In genomic region chr3:171258316-171258715, GRCh38 we compare ENCODE assay signal across 12 cellular contexts.
DNase-seq lines count a peak whose midpoint lies in the region; ATAC-seq and TF ChIP-seq lines count a peak whose summit lies in the region.
"Had no signal": no experiment of that assay in that cellular context is flagged by ENCODE, and none has a peak within 500 bp of the region (broad histone marks: within the 10 kb centered on the region; RNA-seq: fewer than 3 reads in every experiment).

No MANE protein-coding gene starts in this region.

- no peak for DNase-seq in activated naive CD4-positive, alpha-beta T cell treated with anti-CD3 and anti-CD28 coated beads, Interleukin-2, amount 10 ng/mL, durations not matched to agents 7 days and 5 days
- no peak for DNase-seq in activated naive CD4-positive, alpha-beta T cell treated with anti-CD3 and anti-CD28 coated beads, Interleukin-2, amount 50 U/mL, for 16 hours
- DNase-seq in left ventricle myocardium inferior = no peak
- no peak for DNase-seq in transverse colon
- no peak for DNase-seq in NCI-H1694 treated with DMSO at 0.1 percent for 48 hours (lab: John Stamatoyannopoulos, UW)
- DNase-seq in NCI-H510A (lab: John Stamatoyannopoulos, UW) = no peak
- DNase-seq: activated CD8-positive, alpha-beta memory T cell treated with anti-CD3 and anti-CD28 coated beads, Interleukin-2, amount 50 U/mL, for 48 hours; NCI-H748 treated with DMSO at 0.1 percent for 48 hours; right lobe of liver had no signal

- WGBS in transverse colon (ENCODE audit: low coverage in 1 of 2), 2 donors = 40 to 78% methylated on average over 1 to 2 of the region's 2 CpGs

- H3K27me3 ChIP-seq in left ventricle myocardium inferior (ENCODE audit: low read depth) (no peaks in the 10 kb centered on the region), transverse colon (no peaks in the 10 kb centered on the region)
- H3K27me3 ChIP-seq: right lobe of liver had no signal

- no peak overlapping the region for H3K4me3 ChIP-seq in left ventricle myocardium inferior
- H3K4me3 ChIP-seq in transverse colon = no peak overlapping the region
- H3K4me3 ChIP-seq: right lobe of liver had no signal

- intact Hi-C loops in left ventricle myocardium inferior (cut with micrococcal nuclease) (no loop called here), transverse colon (cut with DNase I; ENCODE audit: low total_unique reads) (no loop called here)

- H3K9me3 ChIP-seq in left ventricle myocardium inferior (replicated peaks) = no peaks in the 10 kb centered on the region
- H3K9me3 ChIP-seq in transverse colon = no peaks in the 10 kb centered on the region
- H3K9me3 ChIP-seq: right lobe of liver had no signal

- H3K4me1 Mint-ChIP-seq in activated naive CD4-positive, alpha-beta T cell treated with anti-CD3 and anti-CD28 coated beads, Interleukin-2, amount 10 ng/mL, durations not matched to agents 7 days and 5 days = peaks cover 84% of the 10 kb centered on the region
- H3K4me1 Mint-ChIP-seq in activated naive CD8-positive, alpha-beta T cell (ENCODE audit: low read depth) = peaks cover 96% of the 10 kb centered on the region

- H3K27ac ChIP-seq in left ventricle myocardium inferior (replicated peaks) = peak overlapping the region; percentile 64
- H3K27ac ChIP-seq in transverse colon = peak overlapping the region in 3 of 4 donors; percentile 2 to 21 (median 18)
- H3K27ac ChIP-seq: right lobe of liver had no signal

- H3K36me3 Mint-ChIP-seq in activated naive CD4-positive, alpha-beta T cell treated with anti-CD3 and anti-CD28 coated beads, Interleukin-2, amount 10 ng/mL, durations not matched to agents 7 days and 5 days = peaks cover 59% of the 10 kb centered on the region
- peaks cover 9% of the 10 kb centered on the region for H3K36me3 Mint-ChIP-seq in activated naive CD8-positive, alpha-beta T cell
- H3K36me3 Mint-ChIP-seq: memory B cell had no signal

- ATAC-seq in GM18870 (IDR thresholded peaks at IDR 0.05; ENCODE audit: unreplicated experiment) = no peak
- ATAC-seq: right lobe of liver had no signal

- no peak for TF ChIP-seq CTCF in left ventricle myocardium inferior (IDR thresholded peaks at IDR 0.05; ENCODE audit: borderline replicate concordance)
- no peak for TF ChIP-seq CTCF in transverse colon (IDR thresholded peaks at IDR 0.05)

- CTCF ChIA-PET in activated naive CD4-positive, alpha-beta T cell treated with anti-CD3 and anti-CD28 coated beads, Interleukin-2, amount 10 ng/mL, durations not matched to agents 7 days and 5 days (lab: Charles Lee) = interaction anchor here (1.4 to 2.0 kb wide), 2 partner anchors 10 to 202 kb away, joined by 3 to 5 read pairs; partner anchors contain the start of gene TNIK

- peak overlapping the region; percentile 60 for H3K27ac Mint-ChIP-seq in activated naive CD4-positive, alpha-beta T cell treated with anti-CD3 and anti-CD28 coated beads, Interleukin-2, amount 10 ng/mL, durations not matched to agents 7 days and 5 days
- peak overlapping the region; percentile 94 for H3K27ac Mint-ChIP-seq in activated naive CD8-positive, alpha-beta T cell
- H3K27ac Mint-ChIP-seq: memory B cell had no signal

- in situ Hi-C loops in transverse colon (cut with MboI; ENCODE audit: low pct_ligation_motif_present in 1 of 4, low pct_unique_long_range_greater_than_20kb in 1 of 4, low sequenced_read_pairs in 3 of 4) = no loop called here

- H3K4me1 ChIP-seq in left ventricle myocardium inferior (peaks cover 43% of the 10 kb centered on the region), transverse colon (peaks cover 0 to 25% (median 1%) of the 10 kb centered on the region in 4 donors)
- H3K4me1 ChIP-seq: right lobe of liver had no signal

- H3K27me3 Mint-ChIP-seq in activated naive CD4-positive, alpha-beta T cell treated with anti-CD3 and anti-CD28 coated beads, Interleukin-2, amount 10 ng/mL, durations not matched to agents 7 days and 5 days = no peaks in the 10 kb centered on the region
- H3K27me3 Mint-ChIP-seq in activated naive CD8-positive, alpha-beta T cell = no peaks in the 10 kb centered on the region
- H3K27me3 Mint-ChIP-seq: memory B cell had no signal

- H3K36me3 ChIP-seq in left ventricle myocardium inferior = no peaks in the 10 kb centered on the region
- no peaks in the 10 kb centered on the region for H3K36me3 ChIP-seq in transverse colon
- H3K36me3 ChIP-seq: right lobe of liver had no signal

- no peak overlapping the region for H3K4me3 Mint-ChIP-seq in activated naive CD4-positive, alpha-beta T cell treated with anti-CD3 and anti-CD28 coated beads, Interleukin-2, amount 10 ng/mL, durations not matched to agents 7 days and 5 days
- no peak overlapping the region for H3K4me3 Mint-ChIP-seq in activated naive CD8-positive, alpha-beta T cell
- H3K4me3 Mint-ChIP-seq: memory B cell had no signal

- no peak for TF ChIP-seq POLR2A in transverse colon (IDR thresholded peaks at IDR 0.05)

- H3K9me3 Mint-ChIP-seq in activated naive CD4-positive, alpha-beta T cell treated with anti-CD3 and anti-CD28 coated beads, Interleukin-2, amount 10 ng/mL, durations not matched to agents 7 days and 5 days = peaks cover 7% of the 10 kb centered on the region
- H3K9me3 Mint-ChIP-seq in activated naive CD8-positive, alpha-beta T cell (ENCODE audit: low read depth) = peaks cover 9% of the 10 kb centered on the region
- H3K9me3 Mint-ChIP-seq: memory B cell had no signal

- no peak for TF ChIP-seq EP300 in transverse colon (IDR thresholded peaks at IDR 0.05; ENCODE audit: low read depth)
